In genomic region chr20:54133434-54134427, GRCh38 we compare ENCODE assay signal across 1 cellular context.
TF ChIP-seq lines count a peak whose summit lies in the region.

No MANE protein-coding gene starts in this region.

TF ChIP-seq in HCT116, 20 proteins besides CTCF, POLR2A, EP300 and RAD21:
- TF ChIP-seq CEBPB (IDR thresholded peaks at IDR 0.05; ENCODE audit: low read depth) = no peak
- TF ChIP-seq ELF1 (IDR thresholded peaks at IDR 0.05; ENCODE audit: borderline replicate concordance, low read depth) = no peak
- TF ChIP-seq EZH2phosphoT487 (IDR thresholded peaks at IDR 0.05; ENCODE audit: borderline replicate concordance) = no peak
- no peak for TF ChIP-seq POLR2AphosphoS5 (IDR thresholded peaks at IDR 0.05; ENCODE audit: low read depth, low read length)
- no peak for TF ChIP-seq ZFX (IDR thresholded peaks at IDR 0.05)
- TF ChIP-seq CBX3 (IDR thresholded peaks at IDR 0.05; ENCODE audit: low read depth) = 0 out of 2 replicates have a peak, but pooled peaks have one; percentile 10
- no peak for TF ChIP-seq SP1 (IDR thresholded peaks at IDR 0.05; ENCODE audit: low read depth)
